In the genomic region with DNA sequence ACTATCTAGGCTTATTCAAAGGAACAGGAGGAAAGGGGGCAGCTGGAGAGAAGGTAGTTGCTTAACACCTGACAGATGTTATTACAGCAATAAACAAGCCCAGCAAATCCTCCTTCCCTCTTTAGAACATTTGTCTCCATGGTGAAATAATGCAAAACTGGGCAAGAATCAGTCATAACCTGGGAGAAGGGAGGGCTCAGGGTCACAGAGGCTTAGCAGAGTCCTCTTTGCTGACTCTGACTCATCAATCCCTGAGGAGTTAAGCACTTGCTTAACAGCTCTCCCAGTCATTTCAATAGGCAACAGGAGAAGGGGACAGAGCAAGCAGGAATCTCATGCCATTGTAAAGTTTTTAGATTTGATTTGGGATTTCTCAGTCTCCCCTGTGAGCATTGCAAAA, we compare ENCODE assay signal across 8 cellular contexts.
DNase-seq lines count a peak whose midpoint lies in the region; ATAC-seq and TF ChIP-seq lines count a peak whose summit lies in the region.

No MANE protein-coding gene starts in this region.

- H3K27me3 ChIP-seq in esophagus squamous epithelium (no peaks in the 10 kb centered on the region), osteoblast (ENCODE audit: insufficient read depth, low read length) (no peaks in the 10 kb centered on the region)

- H3K27ac ChIP-seq in esophagus squamous epithelium (peak overlapping the region; percentile 19 to 77 (median 44)), osteoblast (ENCODE audit: low read depth, low read length) (peak overlapping the region; percentile 62)

- peak overlapping the region; percentile 42 for H3K4me2 ChIP-seq in osteoblast (ENCODE audit: insufficient read depth, low read length)

- no peak overlapping the region for H2AFZ ChIP-seq in osteoblast (ENCODE audit: low read length)

- H3K9me3 ChIP-seq in esophagus squamous epithelium (no peaks in the 10 kb centered on the region), osteoblast (ENCODE audit: low read depth, low read length) (no peaks in the 10 kb centered on the region)

- H3K79me2 ChIP-seq in osteoblast (ENCODE audit: insufficient read depth, low read length): no peaks in the 10 kb centered on the region

- no peak for TF ChIP-seq CTCF in esophagus squamous epithelium (IDR thresholded peaks at IDR 0.05)
- TF ChIP-seq CTCF in osteoblast (IDR thresholded peaks at IDR 0.05; ENCODE audit: extremely low read depth, low read depth, low read length): no peak

- no peak for ATAC-seq in GM21367 (IDR thresholded peaks at IDR 0.05; ENCODE audit: unreplicated experiment)
- no peak for ATAC-seq in GM21717 (IDR thresholded peaks at IDR 0.05; ENCODE audit: unreplicated experiment)
- no peak for ATAC-seq in HG03378 (IDR thresholded peaks at IDR 0.05; ENCODE audit: unreplicated experiment)

- no peaks in the 10 kb centered on the region for H4K20me1 ChIP-seq in osteoblast (ENCODE audit: insufficient read depth, low read length)

- H3K4me1 ChIP-seq in esophagus squamous epithelium (peaks cover 7 to 61% (median 34%) of the 10 kb centered on the region in 3 donors), osteoblast (ENCODE audit: insufficient read depth, low read length) (peaks cover 44% of the 10 kb centered on the region)

- H3K36me3 ChIP-seq in esophagus squamous epithelium (no peaks in the 10 kb centered on the region), osteoblast (ENCODE audit: insufficient read depth, low read length) (no peaks in the 10 kb centered on the region)

- no peak for TF ChIP-seq POLR2A in esophagus squamous epithelium (IDR thresholded peaks at IDR 0.05)

- peak; percentile 76 for DNase-seq in DMS53 treated with DMSO at 0.1 percent for 48 hours (lab: John Stamatoyannopoulos, UW; ENCODE audit: unreplicated experiment)
- DNase-seq in NCI-H82 (lab: John Stamatoyannopoulos, UW): peak; percentile 78
- no peak for DNase-seq in esophagus squamous epithelium (lab: John Stamatoyannopoulos, UW)
- DNase-seq in osteoblast (ENCODE audit: insufficient read length, low spot score, missing footprints): no peak
- no peak for DNase-seq in globus pallidus (ENCODE audit: low spot score)

- intact Hi-C loops in esophagus squamous epithelium (cut with DNase I): no loop called here

- H3K4me3 ChIP-seq in esophagus squamous epithelium (no peak overlapping the region), osteoblast (ENCODE audit: insufficient read depth, low read length) (no peak overlapping the region)

Comparison
In these comparisons a context has a peak if more than half of its experiments do, and no peak if none do; other contexts are left out.
1. DNase-seq: peak in DMS53 treated with DMSO at 0.1 percent for 48 hours (single experiment) and NCI-H82 (single experiment); none in esophagus squamous epithelium (single experiment), osteoblast (single experiment) and globus pallidus (single experiment).